In genomic region chr2:99559075-99559662, GRCh38 we compare ENCODE assay signal across 8 cellular contexts.
DNase-seq lines count a peak whose midpoint lies in the region; ATAC-seq and TF ChIP-seq lines count a peak whose summit lies in the region.

No MANE protein-coding gene starts in this region.

- TF ChIP-seq CTCF in VCaP (conservative IDR thresholded peaks at IDR 0.05) (peak; percentile 98), brain (conservative IDR thresholded peaks at IDR 0.05) (peak; percentile 99)

- peak; percentile 83 for ATAC-seq in HG02973 (IDR thresholded peaks at IDR 0.05; ENCODE audit: unreplicated experiment)
- no peak for ATAC-seq in GM18870 (IDR thresholded peaks at IDR 0.05; ENCODE audit: unreplicated experiment)

- peak overlapping the region in 4 of 5 experiments; percentile 3 to 59 (median 30) for H3K27ac Mint-ChIP-seq in brain

- peak; percentile 40 for DNase-seq in GM04504 (ENCODE audit: low read depth)
- DNase-seq in NCI-H2171 treated with DMSO at 0.1 percent for 48 hours (lab: John Stamatoyannopoulos, UW), result peak; percentile 84
- DNase-seq in iPS-NIHi7 (ENCODE audit: extremely low spot score), result peak; percentile 83
- peak; percentile 88 for DNase-seq in stimulated activated CD4-positive, alpha-beta T cell treated with anti-CD3 and anti-CD28 coated beads, Interleukin-12 subunit alpha, Interleukin-12 subunit beta, amount 100 ng/mL, for 4 hours

- H3K4me3 Mint-ChIP-seq in brain, result peak overlapping the region in 1 of 5 experiments; percentile 63

- H3K27me3 Mint-ChIP-seq in brain, result peaks cover 15% of the 10 kb centered on the region

- no peak overlapping the region for H3K27ac ChIP-seq in VCaP

- H3K36me3 Mint-ChIP-seq in brain, result peaks cover 24% of the 10 kb centered on the region

- H3K9me3 Mint-ChIP-seq in brain, result no peaks in the 10 kb centered on the region

- H3K4me1 Mint-ChIP-seq in brain, result peaks cover 22% of the 10 kb centered on the region
